8 cellular contexts compared by ENCODE assay signal in the genomic region with DNA sequence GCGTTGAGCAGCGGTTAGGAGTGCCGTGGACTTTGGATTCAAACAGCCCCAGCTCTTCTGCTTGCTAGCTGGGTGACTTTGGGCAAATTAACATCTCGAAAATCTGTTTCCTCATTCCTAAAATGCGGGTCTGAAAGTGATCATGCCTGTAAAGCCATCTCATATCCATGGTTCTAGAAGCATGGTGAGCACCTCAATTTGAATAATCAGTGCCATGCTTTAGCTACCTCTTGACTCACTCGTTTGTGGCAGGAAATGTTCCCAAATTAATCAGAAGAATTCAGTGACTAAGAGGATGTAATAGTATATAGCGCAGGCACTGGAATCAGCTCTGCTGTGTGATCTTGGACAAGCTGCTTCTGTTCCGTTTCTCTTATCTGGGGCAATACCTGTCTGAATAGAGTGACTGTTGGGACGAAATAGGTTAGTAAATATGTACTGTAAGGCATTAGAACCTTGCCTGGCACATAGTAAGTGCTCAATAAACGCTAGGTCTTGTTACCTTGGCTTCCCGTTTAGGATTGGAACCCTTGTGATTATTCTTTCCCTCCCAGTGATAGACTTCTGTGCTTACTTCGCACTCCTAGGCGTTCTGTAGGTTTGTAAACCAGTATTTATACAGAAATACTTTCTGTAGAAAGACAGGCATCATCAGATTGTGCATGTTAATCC. TPM values are rescaled to one million over a fixed set of nuclear protein-coding genes. Genes with fewer than 3 reads are reported as not detected.
A peak's percentile ranks its signal among the peaks of the same experiment; 100 is the strongest.
DNase-seq lines count a peak whose midpoint lies in the region; ATAC-seq, FAIRE-seq and TF ChIP-seq lines count a peak whose summit lies in the region.

No MANE protein-coding gene starts in this region.

- no peak overlapping the region for H3K27ac ChIP-seq in CD8-positive, alpha-beta T cell (ENCODE audit: low read depth, low read length)
- H3K27ac ChIP-seq in GM12878 (ENCODE audit: control insufficient read depth, insufficient read depth) (no peak overlapping the region), suprapubic skin (peak overlapping the region; percentile 89)

- SMC1A ChIA-PET in GM12878 (lab: Charles Lee; ENCODE audit: uncharacterized antibody, unreplicated experiment), result interaction anchor here (0.6 to 6.9 kb wide), 8 partner anchors 19 to 763 kb away, joined by 3 to 67 read pairs (median 5); no protein-coding TSS in a partner anchor

- no peak for TF ChIP-seq EP300 in GM12878 (IDR thresholded peaks at IDR 0.05; ENCODE audit: borderline replicate concordance in 1 of 2, control insufficient read depth in 1 of 2, low read depth in 2 of 2, low read length in 2 of 2)
- no peak for TF ChIP-seq EP300 in suprapubic skin (IDR thresholded peaks at IDR 0.05)

- peak overlapping the region; percentile 55 for H3K9ac ChIP-seq in GM12878 (ENCODE audit: control insufficient read depth, insufficient read depth, low read length)

- peak overlapping the region; percentile 100 for H3K4me2 ChIP-seq in GM12878 (ENCODE audit: control insufficient read depth, insufficient read depth)

- H3K4me3 ChIP-seq in CD8-positive, alpha-beta T cell (ENCODE audit: low read depth, low read length), result peak overlapping the region; percentile 45
- H3K4me3 ChIP-seq in Jurkat, Clone E6-1 (ENCODE audit: low read length), result peak overlapping the region; percentile 69
- H3K4me3 ChIP-seq in GM12878 (peak overlapping the region; percentile 65), suprapubic skin (peak overlapping the region; percentile 90)

- H3K9me3 ChIP-seq in CD8-positive, alpha-beta T cell (ENCODE audit: low read length), result no peaks in the 10 kb centered on the region
- H3K9me3 ChIP-seq in GM12878 (replicated peaks; ENCODE audit: control insufficient read depth, insufficient read depth, low read length) (no peaks in the 10 kb centered on the region), suprapubic skin (no peaks in the 10 kb centered on the region)

- BruUV-seq in GM12878 (replicated peaks; lab: Mats Ljungman, UMichigan), result no TSS peak

- TF ChIP-seq CTCF in CD8-positive, alpha-beta T cell (IDR thresholded peaks at IDR 0.05), result no peak
- TF ChIP-seq CTCF in GM12878 (IDR thresholded peaks at IDR 0.05 in 2 of 3, conservative IDR thresholded peaks at IDR 0.05 in 1 of 3; ENCODE audit: control insufficient read depth in 2 of 3, extremely low read depth in 1 of 3, insufficient read depth in 1 of 3, low read depth in 3 of 3, low read length in 3 of 3) (no peak), suprapubic skin (IDR thresholded peaks at IDR 0.05) (no peak)

- no peak for FAIRE-seq in GM12878 (lab: Jason Lieb, UNC)

- TF ChIP-seq POLR2A in GM12878 (IDR thresholded peaks at IDR 0.05; ENCODE audit: low read depth, low read length), result no peak
- TF ChIP-seq POLR2A in suprapubic skin (IDR thresholded peaks at IDR 0.05), result no peak

- H3K36me3 Mint-ChIP-seq in CD8-positive, alpha-beta T cell, result peaks cover 6% of the 10 kb centered on the region

- H3K27ac Mint-ChIP-seq in CD8-positive, alpha-beta T cell, result peak overlapping the region; percentile 76

- no peaks in the 10 kb centered on the region for H3K79me2 ChIP-seq in GM12878 (ENCODE audit: control insufficient read depth, insufficient read depth, low read length)

- no peak for DNase-seq in CD8-positive, alpha-beta T cell
- no peak for DNase-seq in Jurkat, Clone E6-1 (ENCODE audit: low read depth, low spot score)
- no peak for DNase-seq in GM12878 (ENCODE audit: low read depth, low spot score)
- DNase-seq in left colon, result no peak
- DNase-seq in suprapubic skin (ENCODE audit: low spot score in 2 of 2), result peak in 1 of 2 donors; percentile 10
- DNase-seq in G401 (ENCODE audit: low spot score), result no peak

- H3K4me3 Mint-ChIP-seq in CD8-positive, alpha-beta T cell, result peak overlapping the region; percentile 90

- no peaks in the 10 kb centered on the region for H3K36me3 ChIP-seq in CD8-positive, alpha-beta T cell (ENCODE audit: insufficient read depth, low read length)
- no peaks in the 10 kb centered on the region for H3K36me3 ChIP-seq in GM12878 (ENCODE audit: control insufficient read depth in 2 of 2, insufficient read depth in 2 of 2, low read length in 1 of 2)
- H3K36me3 ChIP-seq in suprapubic skin, result no peaks in the 10 kb centered on the region

- intact Hi-C loops in CD8-positive, alpha-beta T cell (cut with DNase I, micrococcal nuclease), result loop anchor here (2.0 to 10.0 kb wide), 3 partner anchors 32 to 264 kb away; a partner anchor contains a TSS
- intact Hi-C loops in GM12878 (cut with micrococcal nuclease; ENCODE audit: unreplicated experiment) (loop anchor here (10.0 kb wide), 1 partner anchor 254 kb away; no protein-coding TSS in a partner anchor), left colon (cut with DNase I, micrococcal nuclease) (no loop called here)

- POLR2A ChIA-PET in CD8-positive, alpha-beta T cell (lab: Charles Lee), result interaction anchor here (0.7 to 2.0 kb wide), 10 partner anchors 9 to 193 kb away, joined by 3 to 7 read pairs (median 4); a partner anchor contains a TSS
- POLR2A ChIA-PET in GM12878 (lab: Charles Lee), result interaction anchor here (0.6 to 0.7 kb wide), 3 partner anchors 56 to 240 kb away, joined by 3 to 4 read pairs (median 3); no protein-coding TSS in a partner anchor

- ATAC-seq in CD8-positive, alpha-beta T cell, result no peak
- ATAC-seq in GM12878 (no peak), left colon (peak; percentile 34), HG03521 (IDR thresholded peaks at IDR 0.05; ENCODE audit: unreplicated experiment) (no peak), GM21423 (IDR thresholded peaks at IDR 0.05; ENCODE audit: unreplicated experiment) (no peak)

- WGBS in GM12878 (ENCODE audit: insufficient coverage, insufficient replicate concordance, low lambda C conversion rate, missing lambda C conversion rate), result 29% methylated on average over 13 of the region's 13 CpGs
- 40% methylated on average over 12 of the region's 13 CpGs for WGBS in suprapubic skin

- in situ Hi-C loops in GM12878 (cut with MboI), result no loop called here
- in situ Hi-C loops in G401 (cut with HindIII; ENCODE audit: low sequenced_read_pairs), result no loop called here

- no peaks in the 10 kb centered on the region for H3K27me3 ChIP-seq in CD8-positive, alpha-beta T cell (ENCODE audit: insufficient read depth, low read length)
- H3K27me3 ChIP-seq in GM12878 (replicated peaks in 1 of 2; ENCODE audit: control insufficient read depth in 2 of 2, insufficient read depth in 2 of 2, low read length in 1 of 2) (peaks cover 1 to 6% of the 10 kb centered on the region in 2 experiments; a peak in 2 of 4 replicates), suprapubic skin (no peaks in the 10 kb centered on the region)

- H4K20me1 ChIP-seq in GM12878 (ENCODE audit: control insufficient read depth, insufficient read depth), result no peaks in the 10 kb centered on the region

- TF ChIP-seq RAD21 in GM12878 (IDR thresholded peaks at IDR 0.05; ENCODE audit: insufficient read depth, low read depth, low read length), result no peak

- peak overlapping the region; percentile 20 for H2AFZ ChIP-seq in GM12878 (ENCODE audit: control insufficient read depth, low read depth, low read length)

- peaks cover 16% of the 10 kb centered on the region for H3K4me1 ChIP-seq in CD8-positive, alpha-beta T cell (ENCODE audit: insufficient read depth, low read length)
- H3K4me1 ChIP-seq in GM12878 (ENCODE audit: control insufficient read depth, insufficient read depth, low read length) (peaks cover 6% of the 10 kb centered on the region), suprapubic skin (peaks cover 18% of the 10 kb centered on the region)

- peaks cover 20% of the 10 kb centered on the region for H3K4me1 Mint-ChIP-seq in CD8-positive, alpha-beta T cell (ENCODE audit: low read depth)

- H3K9me3 Mint-ChIP-seq in CD8-positive, alpha-beta T cell, result no peaks in the 10 kb centered on the region

- RAD21 ChIA-PET in GM12878 (lab: Charles Lee; ENCODE audit: unreplicated experiment), result interaction anchor here (1.0 to 2.6 kb wide), 5 partner anchors 10 to 251 kb away, joined by 3 to 49 read pairs (median 3); no protein-coding TSS in a partner anchor

- H3K27me3 Mint-ChIP-seq in CD8-positive, alpha-beta T cell (ENCODE audit: low read depth), result no peaks in the 10 kb centered on the region

- CTCF ChIA-PET in CD8-positive, alpha-beta T cell (lab: Charles Lee), result interaction anchor here (0.7 to 5.8 kb wide), 12 partner anchors 10 to 261 kb away, joined by 3 to 89 read pairs (median 4); no protein-coding TSS in a partner anchor
- CTCF ChIA-PET in GM12878 (lab: Yijun Ruan, JAX), result interaction anchor here (0.7 to 6.1 kb wide), 8 partner anchors 9 to 248 kb away, joined by 3 to 92 read pairs (median 4); a partner anchor contains a TSS

RNA-seq across cellular contexts. Expression of a gene that starts 0.8 kb away (rescaled TPM):
- total RNA-seq in CD8-positive, alpha-beta T cell, result 1 to 10 TPM; 1.9 to 2.3 TPM
- 22.3 TPM for polyA plus RNA-seq in Jurkat, Clone E6-1 (2012; ENCODE audit: insufficient read depth, insufficient read length)
- total RNA-seq in GM12878 (2013; cell fraction: nucleolus; rRNA removed), result 0.34 TPM in 1 of 2 replicates, not detected in the other
- total RNA-seq in GM12878 (2014; rRNA removed) (1.7 and 3.0 TPM in 2 replicates), GM12878 (2014; rRNA removed; fragmentation: Illumina TruSeq; extraction: Trizol) (2.6 and 3.2 TPM in 2 replicates), GM12878 (2021) (3.1 and 4.0 TPM in 2 replicates), left colon (100 to 1,000 TPM in 1 of 2 donors, 10 to 100 TPM in 1; 77.3 to 102 TPM), suprapubic skin (10 to 100 TPM; 31.6 to 68.7 (median 46.8) TPM)
- polyA plus RNA-seq in GM12878 (2011; ENCODE audit: low read depth), result 0.58 TPM
- polyA plus RNA-seq in GM12878 (2011; rRNA removed) (0.26 and 0.42 TPM in 2 replicates), GM12878 (2014; fragmentation: Illumina TruSeq; extraction: Trizol) (7.1 and 8.1 TPM in 2 replicates), GM12878 (2014; fragmentation: Nextera tagmentation; extraction: Ambion mirVana) (1 to 10 TPM; 5.3 to 6.3 TPM), GM12878 (2014; rRNA removed) (3.9 and 4.9 TPM in 2 replicates), GM12878 (2016; fragmentation: Nextera tagmentation; extraction: Ambion mirVana) (1 to 10 TPM; 3.8 to 4.5 TPM)
- 0.45 and 0.78 TPM in 2 replicates for polyA plus RNA-seq in GM12878 (2011; cell fraction: cytosol; rRNA removed)
- 0.10 and 0.45 TPM in 2 replicates for polyA plus RNA-seq in GM12878 (2011; cell fraction: nucleus; rRNA removed)
- polyA plus RNA-seq in GM12878 (2012), result 1.0 and 1.6 TPM in 2 replicates
- 0.41 TPM in 1 of 2 replicates, not detected in the other for polyA minus RNA-seq in GM12878 (2011; rRNA and poly(A)+ RNA removed)
- polyA minus RNA-seq in GM12878 (2011; cell fraction: cytosol; rRNA and poly(A)+ RNA removed), result not detected in 2 replicates
- not detected in 2 replicates for polyA minus RNA-seq in GM12878 (2011; cell fraction: nucleus; rRNA and poly(A)+ RNA removed)
- 2.7 and 7.5 TPM in 2 replicates for total RNA-seq in G401 (2014; rRNA removed; shearing (Covaris generic))

RNA-seq across cellular contexts. Expression of a gene that starts 32.4 kb away (rescaled TPM):
- total RNA-seq in CD8-positive, alpha-beta T cell, result 100 to 1,000 TPM; 340 to 343 TPM
- polyA plus RNA-seq in Jurkat, Clone E6-1 (2012; ENCODE audit: insufficient read depth, insufficient read length), result 171 TPM
- 79.6 and 89.4 TPM in 2 replicates for total RNA-seq in GM12878 (2013; cell fraction: nucleolus; rRNA removed)
- total RNA-seq in GM12878 (2014; rRNA removed), result 84.2 and 85.2 TPM in 2 replicates
- 94.3 and 94.8 TPM in 2 replicates for total RNA-seq in GM12878 (2014; rRNA removed; fragmentation: Illumina TruSeq; extraction: Trizol)
- 71.0 and 83.1 TPM in 2 replicates for total RNA-seq in GM12878 (2021)
- polyA plus RNA-seq in GM12878 (2011; ENCODE audit: low read depth), result 103 TPM
- 228 and 267 TPM in 2 replicates for polyA plus RNA-seq in GM12878 (2011; rRNA removed)
- 245 and 337 TPM in 2 replicates for polyA plus RNA-seq in GM12878 (2011; cell fraction: cytosol; rRNA removed)
- 129 and 179 TPM in 2 replicates for polyA plus RNA-seq in GM12878 (2011; cell fraction: nucleus; rRNA removed)
- polyA plus RNA-seq in GM12878 (2012), result 125 and 129 TPM in 2 replicates
- 170 and 209 TPM in 2 replicates for polyA plus RNA-seq in GM12878 (2014; fragmentation: Illumina TruSeq; extraction: Trizol)
- 100 to 1,000 TPM; 197 to 222 TPM for polyA plus RNA-seq in GM12878 (2014; fragmentation: Nextera tagmentation; extraction: Ambion mirVana)
- 162 and 183 TPM in 2 replicates for polyA plus RNA-seq in GM12878 (2014; rRNA removed)
- 100 to 1,000 TPM; 132 to 147 TPM for polyA plus RNA-seq in GM12878 (2016; fragmentation: Nextera tagmentation; extraction: Ambion mirVana)
- polyA minus RNA-seq in GM12878 (2011; rRNA and poly(A)+ RNA removed), result 200 and 276 TPM in 2 replicates
- 51.3 and 73.5 TPM in 2 replicates for polyA minus RNA-seq in GM12878 (2011; cell fraction: cytosol; rRNA and poly(A)+ RNA removed)
- 32.9 and 53.5 TPM in 2 replicates for polyA minus RNA-seq in GM12878 (2011; cell fraction: nucleus; rRNA and poly(A)+ RNA removed)
- total RNA-seq in left colon, result 100 to 1,000 TPM; 300 to 304 TPM
- total RNA-seq in suprapubic skin, result 100 to 1,000 TPM; 232 to 396 (median 260) TPM
- total RNA-seq in G401 (2014; rRNA removed; shearing (Covaris generic)), result 88.8 and 94.2 TPM in 2 replicates

RNA-seq across cellular contexts. Expression of a gene that starts 53.0 kb away (rescaled TPM):
- total RNA-seq in CD8-positive, alpha-beta T cell, result 100 to 1,000 TPM; 115 to 125 TPM
- polyA plus RNA-seq in Jurkat, Clone E6-1 (2012; ENCODE audit: insufficient read depth, insufficient read length), result 27.8 TPM
- total RNA-seq in GM12878 (2013; cell fraction: nucleolus; rRNA removed), result 38.6 and 39.3 TPM in 2 replicates
- total RNA-seq in GM12878 (2014; rRNA removed), result 31.4 and 31.6 TPM in 2 replicates
- total RNA-seq in GM12878 (2014; rRNA removed; fragmentation: Illumina TruSeq; extraction: Trizol), result 30.0 and 32.6 TPM in 2 replicates
- total RNA-seq in GM12878 (2021), result 26.5 and 28.1 TPM in 2 replicates
- 15.0 TPM for polyA plus RNA-seq in GM12878 (2011; ENCODE audit: low read depth)
- polyA plus RNA-seq in GM12878 (2011; rRNA removed), result 22.8 and 24.6 TPM in 2 replicates
- 13.9 and 16.3 TPM in 2 replicates for polyA plus RNA-seq in GM12878 (2011; cell fraction: cytosol; rRNA removed)
- 33.4 and 37.9 TPM in 2 replicates for polyA plus RNA-seq in GM12878 (2011; cell fraction: nucleus; rRNA removed)
- polyA plus RNA-seq in GM12878 (2012), result 21.7 and 33.0 TPM in 2 replicates
- 38.3 and 42.3 TPM in 2 replicates for polyA plus RNA-seq in GM12878 (2014; fragmentation: Illumina TruSeq; extraction: Trizol)
- 10 to 100 TPM in 1 of 2 experiments, 1 to 10 TPM in 1; 8.6 to 10.0 TPM for polyA plus RNA-seq in GM12878 (2014; fragmentation: Nextera tagmentation; extraction: Ambion mirVana)
- polyA plus RNA-seq in GM12878 (2014; rRNA removed), result 36.2 and 36.4 TPM in 2 replicates
- polyA plus RNA-seq in GM12878 (2016; fragmentation: Nextera tagmentation; extraction: Ambion mirVana), result 10 to 100 TPM; 42.7 to 42.9 TPM
- 14.1 and 16.6 TPM in 2 replicates for polyA minus RNA-seq in GM12878 (2011; rRNA and poly(A)+ RNA removed)
- 4.5 and 6.1 TPM in 2 replicates for polyA minus RNA-seq in GM12878 (2011; cell fraction: cytosol; rRNA and poly(A)+ RNA removed)
- 5.4 and 10.0 TPM in 2 replicates for polyA minus RNA-seq in GM12878 (2011; cell fraction: nucleus; rRNA and poly(A)+ RNA removed)
- 1 to 10 TPM; 6.3 to 8.0 TPM for total RNA-seq in left colon
- 1 to 10 TPM in 2 of 4 donors, under 1 TPM in 2; 0.68 to 1.9 (median 1.3) TPM for total RNA-seq in suprapubic skin
- not detected in 2 replicates for total RNA-seq in G401 (2014; rRNA removed; shearing (Covaris generic))

RNA-seq across cellular contexts. Expression of a gene that starts 53.1 kb away (rescaled TPM):
- total RNA-seq in CD8-positive, alpha-beta T cell, result 10 to 100 TPM; 21.2 to 21.4 TPM
- 8.1 TPM for polyA plus RNA-seq in Jurkat, Clone E6-1 (2012; ENCODE audit: insufficient read depth, insufficient read length)
- total RNA-seq in GM12878 (2013; cell fraction: nucleolus; rRNA removed), result 4.7 and 6.1 TPM in 2 replicates
- total RNA-seq in GM12878 (2014; rRNA removed) (2.3 and 2.5 TPM in 2 replicates), GM12878 (2014; rRNA removed; fragmentation: Illumina TruSeq; extraction: Trizol) (0.83 and 1.0 TPM in 2 replicates), GM12878 (2021) (4.2 and 4.3 TPM in 2 replicates), left colon (1 to 10 TPM; 6.3 to 6.9 TPM), suprapubic skin (10 to 100 TPM in 2 of 4 donors, 1 to 10 TPM in 2; 9.4 to 36.5 (median 13.6) TPM)
- polyA plus RNA-seq in GM12878 (2011; ENCODE audit: low read depth), result 7.0 TPM
- polyA plus RNA-seq in GM12878 (2011; rRNA removed) (0.46 and 1.2 TPM in 2 replicates), GM12878 (2014; fragmentation: Illumina TruSeq; extraction: Trizol) (0.87 and 1.1 TPM in 2 replicates), GM12878 (2014; fragmentation: Nextera tagmentation; extraction: Ambion mirVana) (under 1 TPM; 0.26 to 0.31 TPM), GM12878 (2014; rRNA removed) (2.2 TPM in 2 replicates), GM12878 (2016; fragmentation: Nextera tagmentation; extraction: Ambion mirVana) (1 to 10 TPM in 1 of 2 experiments, under 1 TPM in 1; 0.86 to 1.4 TPM)
- 0.45 and 0.60 TPM in 2 replicates for polyA plus RNA-seq in GM12878 (2011; cell fraction: cytosol; rRNA removed)
- polyA plus RNA-seq in GM12878 (2011; cell fraction: nucleus; rRNA removed), result 3.1 and 3.4 TPM in 2 replicates
- polyA plus RNA-seq in GM12878 (2012), result 2.9 and 3.6 TPM in 2 replicates
- 0.44 and 0.82 TPM in 2 replicates for polyA minus RNA-seq in GM12878 (2011; rRNA and poly(A)+ RNA removed)
- 0.31 TPM in 1 of 2 replicates, not detected in the other for polyA minus RNA-seq in GM12878 (2011; cell fraction: cytosol; rRNA and poly(A)+ RNA removed)
- polyA minus RNA-seq in GM12878 (2011; cell fraction: nucleus; rRNA and poly(A)+ RNA removed), result 0.57 and 0.97 TPM in 2 replicates
- total RNA-seq in G401 (2014; rRNA removed; shearing (Covaris generic)), result 0.98 and 4.1 TPM in 2 replicates

Comparison
In these comparisons a context has a peak if more than half of its experiments do, and no peak if none do; other contexts are left out.
1. intact Hi-C loops: an anchor here in CD8-positive, alpha-beta T cell (2.0 to 10.0 kb wide) and GM12878 (10.0 kb wide); none called in left colon.